ENCODE assay signal across 5 cellular contexts in the genomic region with DNA sequence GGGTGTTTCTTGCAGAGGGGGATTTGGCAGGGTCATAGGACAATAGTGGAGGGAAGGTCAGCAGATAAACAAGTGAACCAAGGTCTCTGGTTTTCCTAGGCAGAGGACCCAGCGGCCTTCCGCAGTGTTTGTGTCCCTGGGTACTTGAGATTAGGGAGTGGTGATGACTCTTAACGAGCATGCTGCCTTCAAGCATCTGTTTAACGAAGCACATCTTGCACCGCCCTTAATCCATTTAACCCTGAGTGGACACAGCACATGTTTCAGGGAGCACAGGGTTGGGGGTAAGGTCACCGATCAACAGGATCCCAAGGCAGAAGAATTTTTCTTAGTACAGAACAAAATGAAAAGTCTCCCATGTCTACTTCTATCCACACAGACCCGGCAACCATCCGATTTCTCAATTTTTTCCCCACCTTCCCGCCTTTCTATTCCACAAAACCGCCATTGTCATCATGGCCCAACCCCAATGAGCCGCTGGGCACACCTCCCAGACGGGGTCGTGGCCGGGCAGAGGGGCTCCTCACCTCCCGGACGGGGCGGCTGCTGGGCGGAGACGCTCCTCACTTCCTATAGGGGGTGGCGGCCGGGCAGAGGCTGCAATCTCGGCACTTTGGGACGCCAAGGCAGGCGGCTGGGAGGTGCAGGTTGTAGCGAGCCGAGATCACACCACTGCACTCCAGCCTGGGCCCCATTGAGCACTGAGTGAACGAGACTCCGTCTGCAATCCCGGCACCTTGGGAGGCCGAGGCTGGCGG. TPM values are rescaled to one million over a fixed set of nuclear protein-coding genes. Genes with fewer than 3 reads are reported as not detected.
"Had no signal": no experiment of that assay in that cellular context is flagged by ENCODE, and none has a peak within 500 bp of the region (broad histone marks: within the 10 kb centered on the region; RNA-seq: fewer than 3 reads in every experiment).

No MANE protein-coding gene starts in this region.

RNA-seq across cellular contexts. Expression of a gene that starts 35.1 kb away (rescaled TPM):
- total RNA-seq: left cardiac atrium, left lobe of liver, mononuclear cell had no signal
- polyA plus RNA-seq: immature natural killer cell; naive thymus-derived CD8-positive, alpha-beta T cell had no signal
